In genomic region chr4:118790544-118790943, GRCh38 we compare ENCODE assay signal across 17 cellular contexts. TPM values are rescaled to one million over a fixed set of nuclear protein-coding genes. Genes with fewer than 3 reads are reported as not detected.
DNase-seq lines count a peak whose midpoint lies in the region; TF ChIP-seq lines count a peak whose summit lies in the region.
"Had no signal": no experiment of that assay in that cellular context is flagged by ENCODE, and none has a peak within 500 bp of the region (broad histone marks: within the 10 kb centered on the region; RNA-seq: fewer than 3 reads in every experiment).

No MANE protein-coding gene starts in this region.

- H3K27me3 Mint-ChIP-seq in mesothelial cell of epicardium (ENCODE audit: low read depth), result no peaks in the 10 kb centered on the region
- no peaks in the 10 kb centered on the region for H3K27me3 Mint-ChIP-seq in MCF 10A (ENCODE audit: insufficient read depth, unreplicated experiment)
- H3K27me3 Mint-ChIP-seq: CD4-positive, CD25-positive, alpha-beta regulatory T cell had no signal

- TF ChIP-seq CTCF in LNCaP clone FGC (IDR thresholded peaks at IDR 0.05; ENCODE audit: control insufficient read depth, extremely low read depth, insufficient read depth) (no peak), mesothelial cell of epicardium (IDR thresholded peaks at IDR 0.05; ENCODE audit: unreplicated experiment) (no peak), MCF 10A (IDR thresholded peaks at IDR 0.05; ENCODE audit: unreplicated experiment) (no peak)

- DNase-seq in COR-L47 (lab: John Stamatoyannopoulos, UW) (peak; percentile 48), LNCaP clone FGC (ENCODE audit: low read depth) (peak; percentile 33), dermis blood vessel endothelial cell (peak; percentile 42), mesothelial cell of epicardium (ENCODE audit: low spot score in 2 of 2, unreplicated experiment in 2 of 2) (no peak), T1000 (lab: John Stamatoyannopoulos, UW) (no peak), MCF 10A (ENCODE audit: unreplicated experiment) (no peak)
- DNase-seq in stimulated activated naive CD4-positive, alpha-beta T cell treated with Interleukin-2 at 50 U/mL for 16 hours (lab: John Stamatoyannopoulos, UW), result no peak
- no peak for DNase-seq in stimulated activated CD4-positive, alpha-beta T cell treated with anti-CD3 and anti-CD28 coated beads, Interleukin-15, amount 100 ng/mL, for 24 hours
- DNase-seq: ACHN; CD4-positive, CD25-positive, alpha-beta regulatory T cell; H9; MM.1S; NCI-H1105 treated with DMSO at 0.1 percent for 48 hours; NCI-H2081 treated with DMSO at 0.1 percent for 48 hours; NCI-H345; NCI-H526 treated with DMSO at 0.1 percent for 48 hours; SK-N-SH had no signal

- CTCF ChIA-PET in MCF 10A (lab: Yijun Ruan, JAX), result interaction anchor here (1.5 kb wide), 1 partner anchor 95 kb away, joined by 3 read pairs; no protein-coding TSS in a partner anchor

- H3K27ac Mint-ChIP-seq in mesothelial cell of epicardium (peak overlapping the region; percentile 47), MCF 10A (ENCODE audit: low read depth, unreplicated experiment) (no peak overlapping the region)
- H3K27ac Mint-ChIP-seq: CD4-positive, CD25-positive, alpha-beta regulatory T cell; H9 had no signal

- peaks cover 31% of the 10 kb centered on the region for H3K36me3 Mint-ChIP-seq in mesothelial cell of epicardium
- peaks cover 23% of the 10 kb centered on the region for H3K36me3 Mint-ChIP-seq in MCF 10A (ENCODE audit: insufficient read depth, unreplicated experiment)

- H3K4me3 Mint-ChIP-seq in mesothelial cell of epicardium, result no peak overlapping the region
- H3K4me3 Mint-ChIP-seq in MCF 10A (ENCODE audit: unreplicated experiment), result no peak overlapping the region
- H3K4me3 Mint-ChIP-seq: CD4-positive, CD25-positive, alpha-beta regulatory T cell; H9 had no signal

- no peak overlapping the region for H3K4me3 ChIP-seq in LNCaP clone FGC (ENCODE audit: low read depth, low read length)

- intact Hi-C loops in MCF 10A (cut with micrococcal nuclease), result no loop called here

- POLR2A ChIA-PET in MCF 10A (lab: Yijun Ruan, JAX), result no interaction called here

- no peaks in the 10 kb centered on the region for H3K9me3 Mint-ChIP-seq in mesothelial cell of epicardium
- H3K9me3 Mint-ChIP-seq in MCF 10A (ENCODE audit: unreplicated experiment), result no peaks in the 10 kb centered on the region
- H3K9me3 Mint-ChIP-seq: CD4-positive, CD25-positive, alpha-beta regulatory T cell had no signal

- BruUV-seq in MCF 10A (replicated peaks; lab: Mats Ljungman, UMichigan), result no TSS peak

- peaks cover 11% of the 10 kb centered on the region for H3K4me1 Mint-ChIP-seq in mesothelial cell of epicardium
- no peaks in the 10 kb centered on the region for H3K4me1 Mint-ChIP-seq in MCF 10A (ENCODE audit: insufficient read depth, unreplicated experiment)
- H3K4me1 Mint-ChIP-seq: H9 had no signal

RNA-seq across cellular contexts. Expression of gene SEC24D, which starts 45.4 kb away (rescaled TPM):
- total RNA-seq in dermis blood vessel endothelial cell (43.6 and 65.5 TPM in 2 replicates), mesothelial cell of epicardium (75.4 to 87.6 TPM (median 78.2 TPM) in 3 replicates), MCF 10A (2022) (117 and 134 TPM in 2 replicates)

Comparison
In these comparisons a context has a peak if more than half of its experiments do, and no peak if none do; other contexts are left out.
1. DNase-seq: peak in COR-L47 (single experiment), LNCaP clone FGC (single experiment) and dermis blood vessel endothelial cell (single experiment); none in mesothelial cell of epicardium (0 of 2), T1000 (single experiment), stimulated activated naive CD4-positive, alpha-beta T cell treated with Interleukin-2 at 50 U/mL for 16 hours (single experiment), stimulated activated CD4-positive, alpha-beta T cell treated with anti-CD3 and anti-CD28 coated beads, Interleukin-15, amount 100 ng/mL, for 24 hours (single experiment) and MCF 10A (single experiment).